16 cellular contexts compared by ENCODE assay signal in the genomic region with DNA sequence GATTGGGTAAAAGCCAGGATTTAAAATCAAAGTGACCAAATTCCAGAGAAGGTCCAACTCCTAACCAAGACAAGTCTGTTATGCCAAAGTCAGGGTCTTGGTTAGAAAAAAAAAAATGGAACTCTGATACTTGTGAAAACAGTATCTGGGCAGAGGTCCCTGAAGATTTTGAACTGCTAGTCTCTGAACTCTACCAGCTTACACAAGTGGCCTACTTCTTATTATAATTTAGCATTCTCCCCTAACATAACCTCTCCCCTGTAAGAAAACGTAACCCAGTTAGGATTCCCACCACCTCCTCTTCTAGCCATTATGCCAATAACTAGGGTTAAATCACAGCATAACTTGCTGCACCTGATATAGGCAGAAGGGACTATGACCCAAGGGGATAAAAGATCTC.
DNase-seq lines count a peak whose midpoint lies in the region; ATAC-seq lines count a peak whose summit lies in the region.
"Had no signal": no experiment of that assay in that cellular context is flagged by ENCODE, and none has a peak within 500 bp of the region (broad histone marks: within the 10 kb centered on the region; RNA-seq: fewer than 3 reads in every experiment).

No MANE protein-coding gene starts in this region.

- H3K9me3 ChIP-seq in adipocyte (ENCODE audit: control insufficient read depth, low read length): no peaks in the 10 kb centered on the region
- no peaks in the 10 kb centered on the region for H3K9me3 ChIP-seq in subcutaneous abdominal adipose tissue (ENCODE audit: control insufficient read depth in 5 of 5, low read length in 5 of 5)
- H3K9me3 ChIP-seq: A549; BLaER1 treated with 17β-estradiol and CSF1 and Interleukin-3, amounts not matched to agents 10 nM and 100 nM; Caco-2 had no signal

- peak; percentile 38 for ATAC-seq in Right ventricle myocardium superior (ENCODE audit: poor library complexity)
- no peak for ATAC-seq in left ventricle myocardium superior
- ATAC-seq: A549; CD8-positive, alpha-beta T cell had no signal

- peak overlapping the region; percentile 47 for H3K9ac ChIP-seq in adipocyte (ENCODE audit: low read length)
- H3K9ac ChIP-seq in subcutaneous abdominal adipose tissue (ENCODE audit: low read length in 5 of 5): no peak overlapping the region
- H3K9ac ChIP-seq: BLaER1 treated with 17β-estradiol and CSF1 and Interleukin-3, amounts not matched to agents 10 nM and 100 nM had no signal

- H3K4me3 ChIP-seq in adipocyte (ENCODE audit: low read length): peak overlapping the region; percentile 14
- no peak overlapping the region for H3K4me3 ChIP-seq in subcutaneous abdominal adipose tissue (ENCODE audit: low read depth in 1 of 5, low read length in 5 of 5)
- H3K4me3 ChIP-seq: A549; BLaER1 treated with 17β-estradiol and CSF1 and Interleukin-3, amounts not matched to agents 10 nM and 100 nM had no signal

- H3K36me3 ChIP-seq in adipocyte (ENCODE audit: control insufficient read depth, insufficient read depth, low read length, severe bottlenecking) (no peaks in the 10 kb centered on the region), subcutaneous abdominal adipose tissue (ENCODE audit: control insufficient read depth in 5 of 5, insufficient read depth in 5 of 5, low read length in 5 of 5) (no peaks in the 10 kb centered on the region)
- H3K36me3 ChIP-seq: BLaER1 treated with 17β-estradiol and CSF1 and Interleukin-3, amounts not matched to agents 10 nM and 100 nM had no signal

- H3K27ac ChIP-seq in subcutaneous abdominal adipose tissue (ENCODE audit: low read depth, low read length): peak overlapping the region; percentile 47
- H3K27ac ChIP-seq: 22Rv1; A549; BLaER1 treated with 17β-estradiol and CSF1 and Interleukin-3, amounts not matched to agents 10 nM and 100 nM; C4-2B had no signal

- no peaks in the 10 kb centered on the region for H3K27me3 ChIP-seq in adipocyte (replicated peaks; ENCODE audit: control insufficient read depth, insufficient read depth, low read length)
- H3K27me3 ChIP-seq in subcutaneous abdominal adipose tissue (ENCODE audit: control insufficient read depth in 5 of 5, insufficient read depth in 4 of 5, low read length in 5 of 5): no peaks in the 10 kb centered on the region
- H3K27me3 ChIP-seq: BLaER1 treated with 17β-estradiol and CSF1 and Interleukin-3, amounts not matched to agents 10 nM and 100 nM had no signal

- intact Hi-C loops in Right ventricle myocardium superior (cut with DNase I): no loop called here
- intact Hi-C loops in left ventricle myocardium superior (cut with micrococcal nuclease): no loop called here

- no peak for DNase-seq in Right ventricle myocardium superior
- no peak for DNase-seq in left ventricle myocardium superior
- DNase-seq in adipocyte (ENCODE audit: low read depth): no peak
- DNase-seq in NCI-H524 (lab: John Stamatoyannopoulos, UW): no peak
- DNase-seq: AML-193; Caco-2; Calu3; CD4-positive, alpha-beta T cell; CD8-positive, alpha-beta T cell; DMS79 treated with DMSO at 0.1 percent for 48 hours; GF-D8 had no signal

- peaks cover 48% of the 10 kb centered on the region for H3K4me1 ChIP-seq in adipocyte (ENCODE audit: control insufficient read depth, insufficient read depth, low read length)
- H3K4me1 ChIP-seq in subcutaneous abdominal adipose tissue (ENCODE audit: control insufficient read depth in 5 of 5, insufficient read depth in 5 of 5, low read length in 5 of 5): peaks cover 0 to 38% (median 20%) of the 10 kb centered on the region in 5 donors
- H3K4me1 ChIP-seq: A549; BLaER1 treated with 17β-estradiol and CSF1 and Interleukin-3, amounts not matched to agents 10 nM and 100 nM; Caco-2 had no signal
